14 cellular contexts compared by ENCODE assay signal in the genomic region with DNA sequence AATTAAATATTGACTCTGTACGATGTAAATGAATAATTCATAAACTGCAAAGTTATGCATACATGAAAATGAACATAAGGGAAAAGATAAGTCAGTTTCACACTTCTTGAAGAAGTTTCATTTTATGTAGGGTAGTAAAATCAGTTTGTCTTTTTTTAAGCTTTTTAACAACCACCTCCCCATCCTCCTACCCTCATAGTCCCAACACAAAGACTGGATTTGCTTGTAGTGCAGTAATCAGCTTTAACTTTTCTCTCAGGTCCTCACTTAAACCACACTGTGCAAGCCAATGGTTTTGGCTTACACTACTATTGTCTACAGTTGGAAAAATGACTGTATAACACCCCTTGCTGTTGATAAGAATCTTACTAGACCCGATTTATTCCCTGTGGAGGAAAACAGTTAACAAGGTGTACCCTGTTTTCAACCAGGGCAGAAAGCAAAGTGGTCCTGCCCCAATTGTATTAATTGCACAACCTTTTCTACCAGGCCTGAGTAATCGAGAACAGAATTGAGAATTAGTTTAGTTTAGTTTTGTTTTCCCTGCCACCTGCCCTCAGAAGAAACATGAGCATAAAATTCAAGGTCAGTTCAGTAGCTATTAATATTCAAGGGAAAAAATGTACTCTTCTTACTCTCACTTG. TPM values are rescaled to one million over a fixed set of nuclear protein-coding genes. Genes with fewer than 3 reads are reported as not detected.
A peak's percentile ranks its signal among the peaks of the same experiment; 100 is the strongest.
DNase-seq lines count a peak whose midpoint lies in the region; ATAC-seq and FAIRE-seq lines count a peak whose summit lies in the region.
"Had no signal": no experiment of that assay in that cellular context is flagged by ENCODE, and none has a peak within 500 bp of the region (broad histone marks: within the 10 kb centered on the region; RNA-seq: fewer than 3 reads in every experiment).

No MANE protein-coding gene starts in this region.

- peak overlapping the region; percentile 12 for H3K4me3 Mint-ChIP-seq in activated T-helper 1 cell treated with anti-CD3 and anti-CD28 coated beads, Interleukin-12 subunit alpha, Interleukin-12 subunit beta, Interleukin-2, Interleukin-4 antibody, amounts not matched to agents 30 ng/mL and 10 ng/mL and 1 ng/mL, durations not matched to agents 14 hours and 24 hours and 36 hours
- H3K4me3 Mint-ChIP-seq in naive thymus-derived CD8-positive, alpha-beta T cell: peak overlapping the region in 7 of 10 donors; percentile 3 to 47 (median 19)
- H3K4me3 Mint-ChIP-seq: type B pancreatic cell had no signal

- ATAC-seq in naive thymus-derived CD8-positive, alpha-beta T cell: no peak
- no peak for ATAC-seq in GM21717 (IDR thresholded peaks at IDR 0.05; ENCODE audit: unreplicated experiment)
- no peak for ATAC-seq in GM21529 (IDR thresholded peaks at IDR 0.05; ENCODE audit: unreplicated experiment)
- ATAC-seq: left lung had no signal

- peaks cover 28% of the 10 kb centered on the region for H3K36me3 Mint-ChIP-seq in activated T-helper 1 cell treated with anti-CD3 and anti-CD28 coated beads, Interleukin-12 subunit alpha, Interleukin-12 subunit beta, Interleukin-2, Interleukin-4 antibody, amounts not matched to agents 30 ng/mL and 10 ng/mL and 1 ng/mL, durations not matched to agents 14 hours and 24 hours and 36 hours (ENCODE audit: low read depth)
- peaks cover 0 to 25% (median 3%) of the 10 kb centered on the region in 3 donors for H3K36me3 Mint-ChIP-seq in naive thymus-derived CD8-positive, alpha-beta T cell

- H3K4me3 ChIP-seq in MG63: no peak overlapping the region
- H3K4me3 ChIP-seq: left lung had no signal

- peak; percentile 26 for DNase-seq in NCI-H82 (lab: John Stamatoyannopoulos, UW)
- no peak for DNase-seq in NCI-H82 treated with DMSO at 0.1 percent for 48 hours (lab: John Stamatoyannopoulos, UW; ENCODE audit: unreplicated experiment)
- no peak for DNase-seq in GM18507 (ENCODE audit: extremely low spot score, insufficient read length, low read depth)
- DNase-seq in activated T-helper 1 cell treated with anti-CD3 and anti-CD28 coated beads, Interleukin-12 subunit alpha, Interleukin-12 subunit beta, Interleukin-2, Interleukin-4 antibody, amounts not matched to agents 30 ng/mL and 10 ng/mL and 1 ng/mL, durations not matched to agents 14 hours and 24 hours and 36 hours (ENCODE audit: low spot score): no peak
- DNase-seq in naive thymus-derived CD8-positive, alpha-beta T cell: no peak
- DNase-seq in MG63: no peak
- DNase-seq: brain microvascular endothelial cell, Kasumi-1, left lung, NCI-H187 treated with DMSO at 0.1 percent for 48 hours had no signal

- no peaks in the 10 kb centered on the region for H3K36me3 ChIP-seq in MG63
- H3K36me3 ChIP-seq: brain microvascular endothelial cell had no signal

- no peaks in the 10 kb centered on the region for H3K9me3 ChIP-seq in MG63
- H3K9me3 ChIP-seq: left lung had no signal

- H3K27ac Mint-ChIP-seq in activated T-helper 1 cell treated with anti-CD3 and anti-CD28 coated beads, Interleukin-12 subunit alpha, Interleukin-12 subunit beta, Interleukin-2, Interleukin-4 antibody, amounts not matched to agents 30 ng/mL and 10 ng/mL and 1 ng/mL, durations not matched to agents 14 hours and 24 hours and 36 hours: peak overlapping the region; percentile 64
- H3K27ac Mint-ChIP-seq in naive thymus-derived CD8-positive, alpha-beta T cell: peak overlapping the region; percentile 75 to 98 (median 96)
- H3K27ac Mint-ChIP-seq: type B pancreatic cell had no signal

- H3K4me1 Mint-ChIP-seq in activated T-helper 1 cell treated with anti-CD3 and anti-CD28 coated beads, Interleukin-12 subunit alpha, Interleukin-12 subunit beta, Interleukin-2, Interleukin-4 antibody, amounts not matched to agents 30 ng/mL and 10 ng/mL and 1 ng/mL, durations not matched to agents 14 hours and 24 hours and 36 hours (ENCODE audit: low read depth): peaks cover 74% of the 10 kb centered on the region
- peaks cover 44 to 96% (median 87%) of the 10 kb centered on the region in 4 donors for H3K4me1 Mint-ChIP-seq in naive thymus-derived CD8-positive, alpha-beta T cell

- FAIRE-seq in GM18507 (lab: Jason Lieb, UNC): peak; percentile 77
- FAIRE-seq: endometrium had no signal

- no peaks in the 10 kb centered on the region for H3K27me3 ChIP-seq in MG63
- H3K27me3 ChIP-seq: brain microvascular endothelial cell, left lung had no signal

- H3K27me3 Mint-ChIP-seq in activated T-helper 1 cell treated with anti-CD3 and anti-CD28 coated beads, Interleukin-12 subunit alpha, Interleukin-12 subunit beta, Interleukin-2, Interleukin-4 antibody, amounts not matched to agents 30 ng/mL and 10 ng/mL and 1 ng/mL, durations not matched to agents 14 hours and 24 hours and 36 hours (ENCODE audit: insufficient read depth): no peaks in the 10 kb centered on the region
- H3K27me3 Mint-ChIP-seq in naive thymus-derived CD8-positive, alpha-beta T cell: no peaks in the 10 kb centered on the region
- H3K27me3 Mint-ChIP-seq: type B pancreatic cell had no signal

- POLR2A ChIA-PET in naive thymus-derived CD8-positive, alpha-beta T cell (lab: Charles Lee): interaction anchor here (1.1 to 7.5 kb wide), 5 partner anchors 9 to 72 kb away, joined by 3 to 79 read pairs (median 17); a partner anchor contains a TSS

- no peaks in the 10 kb centered on the region for H3K9me3 Mint-ChIP-seq in activated T-helper 1 cell treated with anti-CD3 and anti-CD28 coated beads, Interleukin-12 subunit alpha, Interleukin-12 subunit beta, Interleukin-2, Interleukin-4 antibody, amounts not matched to agents 30 ng/mL and 10 ng/mL and 1 ng/mL, durations not matched to agents 14 hours and 24 hours and 36 hours
- no peaks in the 10 kb centered on the region for H3K9me3 Mint-ChIP-seq in naive thymus-derived CD8-positive, alpha-beta T cell
- H3K9me3 Mint-ChIP-seq: type B pancreatic cell had no signal

- intact Hi-C loops in activated T-helper 1 cell treated with anti-CD3 and anti-CD28 coated beads, Interleukin-12 subunit alpha, Interleukin-12 subunit beta, Interleukin-2, Interleukin-4 antibody, amounts not matched to agents 30 ng/mL and 10 ng/mL and 1 ng/mL, durations not matched to agents 14 hours and 24 hours and 36 hours (cut with micrococcal nuclease): loop anchor here (1.0 to 2.0 kb wide), 7 partner anchors 25 to 443 kb away; no protein-coding TSS in a partner anchor

RNA-seq across cellular contexts. Expression of a gene that starts 44.0 kb away (rescaled TPM):
- 39.9 and 43.3 TPM in 2 replicates for total RNA-seq in activated T-helper 1 cell treated with anti-CD3 and anti-CD28 coated beads, Interleukin-12 subunit alpha, Interleukin-12 subunit beta, Interleukin-2, Interleukin-4 antibody, amounts not matched to agents 30 ng/mL and 10 ng/mL and 1 ng/mL, durations not matched to agents 14 hours and 24 hours and 36 hours
- total RNA-seq in naive thymus-derived CD8-positive, alpha-beta T cell: 100 to 1,000 TPM; 124 to 137 TPM
- 10 to 100 TPM; 37.1 to 60.2 (median 42.7) TPM for polyA plus RNA-seq in naive thymus-derived CD8-positive, alpha-beta T cell
- 7.1 and 7.2 TPM in 2 replicates for total RNA-seq in MG63 (2014; rRNA removed; shearing (Covaris generic); ENCODE audit: low replicate concordance)
